In genomic region chr22:47022075-47022473, GRCh38 we compare ENCODE assay signal across 23 cellular contexts.
DNase-seq lines count a peak whose midpoint lies in the region; ATAC-seq, FAIRE-seq and TF ChIP-seq lines count a peak whose summit lies in the region.
"Had no signal": no experiment of that assay in that cellular context is flagged by ENCODE, and none has a peak within 500 bp of the region (broad histone marks: within the 10 kb centered on the region; RNA-seq: fewer than 3 reads in every experiment).

No MANE protein-coding gene starts in this region.

- H3K9me3 ChIP-seq in HepG2 (ENCODE audit: low read length) (0 out of 2 replicates have a peak, but pooled peaks cover 4% of the 10 kb centered on the region), right lobe of liver (no peaks in the 10 kb centered on the region), body of pancreas (no peaks in the 10 kb centered on the region)
- H3K9me3 ChIP-seq: heart left ventricle, left ventricle myocardium inferior, neutrophil, right atrium auricular region had no signal

- H3K27ac ChIP-seq in HepG2 (ENCODE audit: extremely low read length, insufficient read depth, low read length), result no peak overlapping the region
- no peak overlapping the region for H3K27ac ChIP-seq in right lobe of liver
- peak overlapping the region in 1 of 4 donors; percentile 71 for H3K27ac ChIP-seq in body of pancreas
- H3K27ac ChIP-seq: brain microvascular endothelial cell, heart left ventricle, left ventricle myocardium inferior, neutrophil, PC-9, right atrium auricular region, VCaP had no signal

- H3K27me3 ChIP-seq in HepG2 (ENCODE audit: control insufficient read depth in 1 of 2, insufficient read depth in 2 of 2, low read length in 2 of 2) (no peaks in the 10 kb centered on the region), right lobe of liver (no peaks in the 10 kb centered on the region), body of pancreas (no peaks in the 10 kb centered on the region)
- H3K27me3 ChIP-seq: brain microvascular endothelial cell, heart left ventricle, neutrophil, right atrium auricular region had no signal

- intact Hi-C loops in HepG2 (cut with micrococcal nuclease; ENCODE audit: unreplicated experiment), result no loop called here
- intact Hi-C loops in right lobe of liver (cut with DNase I), result no loop called here
- intact Hi-C loops in body of pancreas (cut with DNase I), result no loop called here

- CTCF ChIA-PET in HepG2 (lab: Yijun Ruan, JAX; ENCODE audit: low intra/inter-chr PET ratio, low total read pairs), result no interaction called here
- CTCF ChIA-PET in GM10248 (lab: Yijun Ruan, JAX), result no interaction called here

- no peak overlapping the region for H3K9ac ChIP-seq in HepG2 (ENCODE audit: insufficient read depth, low read depth, low read length)

- TF ChIP-seq EP300 in HepG2 (IDR thresholded peaks at IDR 0.05; ENCODE audit: low read depth in 2 of 2, low read length in 2 of 2) (no peak), HepG2 (CRISPR knock-in tag; IDR thresholded peaks at IDR 0.05; ENCODE audit: borderline replicate concordance) (no peak)

- DNase-seq in HepG2 (ENCODE audit: low spot score), result peak; percentile 5
- DNase-seq in right lobe of liver, result no peak
- DNase-seq in body of pancreas, result no peak
- DNase-seq in mesenteric fat pad (ENCODE audit: low spot score), result peak; percentile 47
- DNase-seq in GM10248 (ENCODE audit: extremely low spot score), result no peak
- no peak for DNase-seq in HK-2 (ENCODE audit: unreplicated experiment)
- no peak for DNase-seq in NCI-H187 treated with DMSO at 0.1 percent for 48 hours (lab: John Stamatoyannopoulos, UW)
- DNase-seq: brain microvascular endothelial cell; CD8-positive, alpha-beta T cell; left ventricle myocardium inferior; MV-4-11; NCI-H1694 treated with DMSO at 0.1 percent for 48 hours; NCI-H774; PC-9; SIG-M5; stimulated activated CD8-positive, alpha-beta memory T cell treated with anti-CD3 and anti-CD28 coated beads, Interleukin-4, amount 100 ng/mL, for 48 hours had no signal

- WGBS in HepG2 (ENCODE audit: low lambda C conversion rate), result 95% methylated on average over 3 of the region's 3 CpGs
- WGBS in right lobe of liver (ENCODE audit: insufficient coverage, low coverage, low lambda C conversion rate, missing lambda C conversion rate), result 88% methylated on average over 3 of the region's 3 CpGs
- 67 to 76% methylated on average over 3 of the region's 3 CpGs for WGBS in body of pancreas, 2 donors

- H3K4me3 ChIP-seq in HepG2 (replicated peaks in 1 of 3; ENCODE audit: insufficient read depth in 1 of 3, low read depth in 2 of 3, low read length in 3 of 3), result no peak overlapping the region
- no peak overlapping the region for H3K4me3 ChIP-seq in right lobe of liver
- no peak overlapping the region for H3K4me3 ChIP-seq in body of pancreas
- H3K4me3 ChIP-seq: GM12878, heart left ventricle, left ventricle myocardium inferior, PC-9, right atrium auricular region had no signal

- peaks cover 1 to 5% of the 10 kb centered on the region in 2 experiments; a peak in 1 of 5 replicates for H3K36me3 ChIP-seq in HepG2 (replicated peaks in 1 of 2; ENCODE audit: control insufficient read depth in 1 of 2, insufficient read depth in 2 of 2, low read length in 2 of 2)
- H3K36me3 ChIP-seq in right lobe of liver, result no peaks in the 10 kb centered on the region
- H3K36me3 ChIP-seq in body of pancreas (replicated peaks in 1 of 2; ENCODE audit: insufficient read depth in 1 of 2, low read depth in 2 of 2), result no peaks in the 10 kb centered on the region
- H3K36me3 ChIP-seq: brain microvascular endothelial cell, right atrium auricular region had no signal

- no peaks in the 10 kb centered on the region for H4K20me1 ChIP-seq in HepG2 (ENCODE audit: insufficient read depth, low read length)

- in situ Hi-C loops in HepG2 (cut with HindIII; ENCODE audit: extremely low pct_ligation_motif_present, low pct_unique_long_range_greater_than_20kb), result no loop called here

- no peak for TF ChIP-seq POLR2A in HepG2 (IDR thresholded peaks at IDR 0.05; ENCODE audit: insufficient read depth in 1 of 2, low read depth in 2 of 2, low read length in 2 of 2)
- TF ChIP-seq POLR2A in right lobe of liver (IDR thresholded peaks at IDR 0.05), result no peak
- no peak for TF ChIP-seq POLR2A in body of pancreas (IDR thresholded peaks at IDR 0.05)

- no peak; the same call in 2 of the 3 replicates for ATAC-seq in HepG2
- ATAC-seq in right lobe of liver, result no peak
- ATAC-seq in body of pancreas, result peak; percentile 53
- no peak for ATAC-seq in HG02870 (IDR thresholded peaks at IDR 0.05; ENCODE audit: unreplicated experiment)
- ATAC-seq: CD8-positive, alpha-beta T cell; GM12878; heart left ventricle had no signal

- H3K4me1 ChIP-seq in HepG2 (ENCODE audit: insufficient read depth, low read length) (no peaks in the 10 kb centered on the region), right lobe of liver (no peaks in the 10 kb centered on the region), body of pancreas (no peaks in the 10 kb centered on the region)
- H3K4me1 ChIP-seq: heart left ventricle had no signal

- BruUV-seq in HepG2 (replicated peaks; lab: Mats Ljungman, UMichigan), result no TSS peak

- TF ChIP-seq RAD21 in HepG2 (CRISPR knock-in tag; IDR thresholded peaks at IDR 0.05), result no peak

- POLR2A ChIA-PET in HepG2 (lab: Yijun Ruan, JAX) (no interaction called here), GM10248 (lab: Yijun Ruan, JAX) (no interaction called here)

- no peak overlapping the region for H3K4me2 ChIP-seq in HepG2 (ENCODE audit: low read depth, low read length)
- H3K4me2 ChIP-seq: PC-9 had no signal

- TF ChIP-seq CTCF in HepG2 (CRISPR knock-in tag; IDR thresholded peaks at IDR 0.05), result no peak
- TF ChIP-seq CTCF in right lobe of liver (IDR thresholded peaks at IDR 0.05), result no peak
- no peak for TF ChIP-seq CTCF in body of pancreas (IDR thresholded peaks at IDR 0.05)
- no peak for TF ChIP-seq CTCF in GM10248 (IDR thresholded peaks at IDR 0.05; ENCODE audit: control extremely low read depth, extremely low read depth, low read depth, missing control alignments)

- H2AFZ ChIP-seq in HepG2 (ENCODE audit: low read length), result no peak overlapping the region
- H2AFZ ChIP-seq: PC-9 had no signal

- FAIRE-seq in HepG2 (lab: Jason Lieb, UNC), result no peak
- FAIRE-seq: GM12878, GM19239 had no signal

- H3K79me2 ChIP-seq in HepG2 (ENCODE audit: insufficient read depth, low read length), result no peaks in the 10 kb centered on the region

TF ChIP-seq in HepG2, 621 proteins besides CTCF, POLR2A, EP300 and RAD21:
- TF ChIP-seq IRF9 (CRISPR knock-in tag; IDR thresholded peaks at IDR 0.05; ENCODE audit: borderline replicate concordance), result no peak
- no peak for TF ChIP-seq PITX1 (CRISPR knock-in tag; IDR thresholded peaks at IDR 0.05)
- no peak for TF ChIP-seq MXD4 (CRISPR knock-in tag; IDR thresholded peaks at IDR 0.05)
- TF ChIP-seq ZNF512B (CRISPR knock-in tag; IDR thresholded peaks at IDR 0.05; ENCODE audit: borderline replicate concordance), result no peak
- TF ChIP-seq BORCS8-MEF2B (CRISPR knock-in tag; IDR thresholded peaks at IDR 0.05), result no peak

Comparison
In these comparisons a context has a peak if more than half of its experiments do, and no peak if none do; other contexts are left out.
1. DNase-seq: peak in HepG2 (single experiment) and mesenteric fat pad (single experiment); none in right lobe of liver (0 of 3), body of pancreas (0 of 4), GM10248 (single experiment), HK-2 (single experiment) and NCI-H187 treated with DMSO at 0.1 percent for 48 hours (single experiment).